ENCODE assay signal across 12 cellular contexts in genomic region chr19:55069859-55070225, GRCh38. TPM values are rescaled to one million over a fixed set of nuclear protein-coding genes. Genes with fewer than 3 reads are reported as not detected.
DNase-seq lines count a peak whose midpoint lies in the region; ATAC-seq and TF ChIP-seq lines count a peak whose summit lies in the region.
"Had no signal": no experiment of that assay in that cellular context is flagged by ENCODE, and none has a peak within 500 bp of the region (broad histone marks: within the 10 kb centered on the region; RNA-seq: fewer than 3 reads in every experiment).

No MANE protein-coding gene starts in this region.

- peaks cover 9% of the 10 kb centered on the region for H3K4me1 ChIP-seq in OCI-LY3 (ENCODE audit: low read length)
- H3K4me1 ChIP-seq in endocrine pancreas (ENCODE audit: control insufficient read depth, insufficient read depth, low read length), result no peaks in the 10 kb centered on the region

- H3K36me3 ChIP-seq in OCI-LY3 (replicated peaks; ENCODE audit: low read depth, low read length), result no peaks in the 10 kb centered on the region
- H3K36me3 ChIP-seq in endocrine pancreas (ENCODE audit: control insufficient read depth, insufficient read depth, low read length), result no peaks in the 10 kb centered on the region
- no peaks in the 10 kb centered on the region for H3K36me3 ChIP-seq in neural cell (ENCODE audit: insufficient read depth, low read length)
- H3K36me3 ChIP-seq: BLaER1 treated with 17β-estradiol and CSF1 and Interleukin-3, amounts not matched to agents 10 nM and 100 nM had no signal

- H3K4me2 ChIP-seq in OCI-LY3 (ENCODE audit: low read length), result peak overlapping the region; percentile 74
- no peak overlapping the region for H3K4me2 ChIP-seq in neural cell (ENCODE audit: low read length)

- H3K4me1 Mint-ChIP-seq in Calu3 (ENCODE audit: low read depth, unreplicated experiment), result peaks cover 31% of the 10 kb centered on the region
- peaks cover 15% of the 10 kb centered on the region for H3K4me1 Mint-ChIP-seq in HFFc6 (ENCODE audit: low read depth)

- no peak overlapping the region for H3K27ac ChIP-seq in OCI-LY3 (ENCODE audit: low read length)
- H3K27ac ChIP-seq in neural cell (ENCODE audit: low read length), result no peak overlapping the region
- H3K27ac ChIP-seq: BLaER1 treated with 17β-estradiol and CSF1 and Interleukin-3, amounts not matched to agents 10 nM and 100 nM had no signal

- H3K27me3 ChIP-seq in OCI-LY3 (ENCODE audit: low read depth, low read length), result peaks cover 31% of the 10 kb centered on the region
- no peaks in the 10 kb centered on the region for H3K27me3 ChIP-seq in endocrine pancreas (ENCODE audit: control insufficient read depth, insufficient read depth, low read length)
- peaks cover 50% of the 10 kb centered on the region for H3K27me3 ChIP-seq in neural cell (ENCODE audit: insufficient read depth, low read depth, low read length)

- peaks cover 37% of the 10 kb centered on the region for H3K36me3 Mint-ChIP-seq in Calu3 (ENCODE audit: insufficient read depth, unreplicated experiment)
- peaks cover 4% of the 10 kb centered on the region; the same call in 1 of the 2 replicates for H3K36me3 Mint-ChIP-seq in HFFc6 (ENCODE audit: low read depth)

- TF ChIP-seq RAD21 in neural cell (conservative IDR thresholded peaks at IDR 0.05), result no peak

- CTCF ChIA-PET in Calu3 (lab: Charles Lee), result no interaction called here

- H3K9me2 ChIP-seq in neural cell (ENCODE audit: insufficient read depth, low read length), result no peaks in the 10 kb centered on the region

- no peaks in the 10 kb centered on the region for H3F3A ChIP-seq in neural cell (ENCODE audit: insufficient read depth, low read length, poor library complexity, severe bottlenecking)

- H3K4me3 Mint-ChIP-seq in Calu3 (ENCODE audit: low read depth, unreplicated experiment) (peak overlapping the region; percentile 84), HFFc6 (no peak overlapping the region)

- peaks cover 13% of the 10 kb centered on the region for H3K27me3 Mint-ChIP-seq in Calu3 (ENCODE audit: unreplicated experiment)
- peaks cover 21% of the 10 kb centered on the region for H3K27me3 Mint-ChIP-seq in HFFc6 (ENCODE audit: insufficient read depth)

- no peak overlapping the region for H2AFZ ChIP-seq in OCI-LY3 (ENCODE audit: low read depth, low read length)
- no peak overlapping the region for H2AFZ ChIP-seq in neural cell (ENCODE audit: low read depth, low read length)

- TF ChIP-seq CTCF in Calu3 (IDR thresholded peaks at IDR 0.05; ENCODE audit: unreplicated experiment) (no peak), OCI-LY3 (IDR thresholded peaks at IDR 0.05; ENCODE audit: low read depth, low read length) (no peak), neural cell (IDR thresholded peaks at IDR 0.05; ENCODE audit: poor library complexity, severe bottlenecking) (no peak), HFFc6 (IDR thresholded peaks at IDR 0.05) (no peak)

- H3K27ac Mint-ChIP-seq in Calu3 (ENCODE audit: unreplicated experiment), result peak overlapping the region; percentile 95
- H3K27ac Mint-ChIP-seq in HFFc6, result no peak overlapping the region

- peak overlapping the region; percentile 66 for H3K4me3 ChIP-seq in OCI-LY3 (ENCODE audit: low read length)
- peak overlapping the region; percentile 74 for H3K4me3 ChIP-seq in endocrine pancreas (ENCODE audit: control insufficient read depth, insufficient read depth, low read length)
- H3K4me3 ChIP-seq in neural cell (ENCODE audit: low read length), result peak overlapping the region; percentile 59

- ATAC-seq in esophagus mucosa, result no peak

- H3K9me3 ChIP-seq in OCI-LY3 (ENCODE audit: insufficient read depth, low read length), result no peaks in the 10 kb centered on the region
- H3K9me3 ChIP-seq in endocrine pancreas (ENCODE audit: control insufficient read depth, low read length), result no peaks in the 10 kb centered on the region
- no peaks in the 10 kb centered on the region for H3K9me3 ChIP-seq in neural cell (ENCODE audit: low read length)

- H4K20me1 ChIP-seq in OCI-LY3 (ENCODE audit: insufficient read depth, low read length), result no peaks in the 10 kb centered on the region
- H4K20me1 ChIP-seq in neural cell (ENCODE audit: insufficient read depth), result no peaks in the 10 kb centered on the region

- H3K9ac ChIP-seq in OCI-LY3 (ENCODE audit: low read length), result no peak overlapping the region
- peak overlapping the region; percentile 16 for H3K9ac ChIP-seq in endocrine pancreas (ENCODE audit: control insufficient read depth, insufficient read depth, low read length)
- no peak overlapping the region for H3K9ac ChIP-seq in neural cell (ENCODE audit: low read length)
- H3K9ac ChIP-seq: BLaER1 treated with 17β-estradiol and CSF1 and Interleukin-3, amounts not matched to agents 10 nM and 100 nM had no signal

- H3K79me2 ChIP-seq in OCI-LY3 (ENCODE audit: low read length) (no peaks in the 10 kb centered on the region), neural cell (replicated peaks; ENCODE audit: insufficient read depth, low read length) (no peaks in the 10 kb centered on the region)

- DNase-seq in Calu3, result no peak
- DNase-seq in HFFc6, result no peak
- DNase-seq in middle frontal gyrus (ENCODE audit: extremely low spot score, low spot score), result no peak
- DNase-seq in NCI-H1694 (lab: John Stamatoyannopoulos, UW), result no peak
- DNase-seq: activated CD4-positive, alpha-beta T cell treated with anti-CD3 and anti-CD28 coated beads, Interleukin-2, amount 50 U/mL, for 1 hour; effector memory CD4-positive, alpha-beta T cell; GF-D8 had no signal

- TF ChIP-seq EP300 in neural cell (conservative IDR thresholded peaks at IDR 0.05; ENCODE audit: poor library complexity, severe bottlenecking), result no peak

- no TSS peak for BruUV-seq in Calu3 (replicated peaks; lab: Mats Ljungman, UMichigan)

- H3K9me3 Mint-ChIP-seq in Calu3 (ENCODE audit: low read depth, unreplicated experiment), result no peaks in the 10 kb centered on the region
- no peaks in the 10 kb centered on the region for H3K9me3 Mint-ChIP-seq in HFFc6

- intact Hi-C loops in Calu3 (cut with micrococcal nuclease; ENCODE audit: unreplicated experiment), result no loop called here

TF ChIP-seq in neural cell, 6 proteins besides CTCF, POLR2A, EP300 and RAD21:
- TF ChIP-seq SMC3 (conservative IDR thresholded peaks at IDR 0.05; ENCODE audit: poor library complexity), result no peak
- TF ChIP-seq POLR2AphosphoS5 (IDR thresholded peaks at IDR 0.05), result no peak
- no peak for TF ChIP-seq TAF1 (IDR thresholded peaks at IDR 0.05; ENCODE audit: low read depth)
- no peak for TF ChIP-seq EZH2 (IDR thresholded peaks at IDR 0.05; ENCODE audit: borderline replicate concordance, insufficient read depth, low read length, poor library complexity, severe bottlenecking)
- TF ChIP-seq MXI1 (conservative IDR thresholded peaks at IDR 0.05; ENCODE audit: poor library complexity, severe bottlenecking), result no peak
- TF ChIP-seq REST (IDR thresholded peaks at IDR 0.05; ENCODE audit: borderline replicate concordance), result no peak

RNA-seq across cellular contexts. Expression of gene EPS8L1, which starts 5.8 kb away (rescaled TPM):
- total RNA-seq in Calu3 (2022) (97.3 and 147 TPM in 2 replicates), esophagus mucosa (199 TPM)
- 25.5 and 28.0 TPM in 2 replicates for polyA plus RNA-seq in neural cell
- 3.2 and 7.8 TPM in 2 replicates for polyA minus RNA-seq in neural cell
- total RNA-seq in HFFc6 (2021; fragmentation: NEBNext Ultra II Directional; extraction: Animal tissue kit (Norgen Biotek cat#: 25700)), result under 1 TPM in 5 of 6 experiments, not detected in 1; 0.55 to 0.94 (median 0.64) TPM

RNA-seq across cellular contexts. Expression of gene RDH13, which starts 6.9 kb away (rescaled TPM):
- 50.1 and 54.5 TPM in 2 replicates for total RNA-seq in Calu3 (2022)
- 9.8 and 14.2 TPM in 2 replicates for polyA plus RNA-seq in neural cell
- 20.0 and 21.1 TPM in 2 replicates for polyA minus RNA-seq in neural cell
- total RNA-seq in HFFc6 (2021; fragmentation: NEBNext Ultra II Directional; extraction: Animal tissue kit (Norgen Biotek cat#: 25700)), result 1 to 10 TPM; 2.4 to 3.3 (median 2.8) TPM
- total RNA-seq in esophagus mucosa, result 33.7 TPM

RNA-seq across cellular contexts. Expression of gene GP6, which starts 31.8 kb away (rescaled TPM):
- 1.3 and 1.9 TPM in 2 replicates for total RNA-seq in Calu3 (2022)
- polyA plus RNA-seq in neural cell, result 0.31 TPM in 1 of 2 replicates, not detected in the other
- not detected in 2 replicates for polyA minus RNA-seq in neural cell
- total RNA-seq in HFFc6 (2021; fragmentation: NEBNext Ultra II Directional; extraction: Animal tissue kit (Norgen Biotek cat#: 25700)), result not detected
- total RNA-seq in esophagus mucosa, result 0.40 TPM

RNA-seq across cellular contexts. Expression of gene PPP1R12C, which starts 47.6 kb away (rescaled TPM):
- total RNA-seq in Calu3 (2022), result 140 and 151 TPM in 2 replicates
- 109 and 137 TPM in 2 replicates for polyA plus RNA-seq in neural cell
- 35.5 and 35.8 TPM in 2 replicates for polyA minus RNA-seq in neural cell
- 10 to 100 TPM; 82.7 to 96.0 (median 91.9) TPM for total RNA-seq in HFFc6 (2021; fragmentation: NEBNext Ultra II Directional; extraction: Animal tissue kit (Norgen Biotek cat#: 25700))
- total RNA-seq in esophagus mucosa, result 33.3 TPM

Comparison
In these comparisons a context has a peak if more than half of its experiments do, and no peak if none do; other contexts are left out.
1. RNA of gene EPS8L1, which starts 5.8 kb away (total RNA-seq): 199 TPM in esophagus mucosa (single experiment) and 97.3 to 147 TPM in Calu3; 0.55 to 0.94 TPM in HFFc6; every median in the first group is over 10 times any median in the second.
2. Peak in every context shown above with its lines, with median percentiles within 50 percentile points of each other: H3K4me3 ChIP-seq.